Comparison of ENCODE assay signal across 9 cellular contexts in the genomic region with DNA sequence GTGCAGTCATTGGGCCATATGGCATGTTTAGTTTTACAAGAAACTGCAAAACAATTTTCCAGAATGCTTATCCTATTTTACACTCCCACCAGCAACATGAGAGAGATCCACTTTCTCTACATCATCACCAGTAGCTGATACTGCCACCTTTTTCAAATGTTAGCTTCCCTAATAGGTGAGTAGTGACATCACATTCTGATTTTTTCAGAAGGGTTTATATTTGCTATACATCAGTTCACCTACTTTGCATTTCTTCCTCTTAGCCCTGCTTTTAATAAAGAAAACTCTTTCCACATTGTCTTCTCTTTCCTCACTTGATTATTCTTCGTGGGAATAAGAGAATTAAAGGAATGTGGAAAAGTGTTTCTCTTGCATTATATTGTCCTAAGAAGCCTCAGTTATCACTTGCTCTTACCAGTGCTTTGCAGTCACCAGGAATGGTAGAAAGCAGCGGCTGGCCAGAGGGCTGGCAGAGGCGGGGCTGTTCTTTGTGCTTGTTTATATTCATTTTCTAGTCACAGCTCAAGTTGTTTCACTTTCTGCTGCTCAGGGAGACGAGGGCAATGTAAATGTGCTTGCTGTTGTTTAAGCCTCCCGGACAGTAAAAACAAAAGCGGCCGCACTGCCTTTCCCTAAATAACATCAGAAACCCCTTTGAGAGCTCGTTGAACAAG.
DNase-seq lines count a peak whose midpoint lies in the region; ATAC-seq and TF ChIP-seq lines count a peak whose summit lies in the region.
"Had no signal": no experiment of that assay in that cellular context is flagged by ENCODE, and none has a peak within 500 bp of the region (broad histone marks: within the 10 kb centered on the region; RNA-seq: fewer than 3 reads in every experiment).

No MANE protein-coding gene starts in this region.

- H3K9ac ChIP-seq in SK-N-MC (ENCODE audit: insufficient read length) (no peak overlapping the region), smooth muscle cell (ENCODE audit: low read depth) (peak overlapping the region; percentile 31)

- H3K36me3 ChIP-seq in ACC112 (ENCODE audit: insufficient read depth, low read length) (no peaks in the 10 kb centered on the region), SK-N-MC (ENCODE audit: insufficient read depth, low read length) (no peaks in the 10 kb centered on the region), smooth muscle cell (ENCODE audit: low read depth) (no peaks in the 10 kb centered on the region), psoas muscle (ENCODE audit: insufficient read depth in 1 of 2, low read depth in 1 of 2) (no peaks in the 10 kb centered on the region)

- ATAC-seq in GM18861 (IDR thresholded peaks at IDR 0.05; ENCODE audit: unreplicated experiment) (peak; percentile 86), HG02981 (IDR thresholded peaks at IDR 0.05; ENCODE audit: unreplicated experiment) (peak; percentile 88), psoas muscle (no peak)
- ATAC-seq: HCT116 had no signal

- H3K4me3 ChIP-seq in ACC112 (ENCODE audit: low read depth, low read length) (peak overlapping the region; percentile 77), SK-N-MC (0 out of 2 replicates have a peak overlapping the region, but pooled peaks have one; percentile 17), smooth muscle cell (peak overlapping the region; percentile 30), psoas muscle (no peak overlapping the region)

- intact Hi-C loops in psoas muscle (cut with DNase I), result no loop called here

- H3K79me2 ChIP-seq in ACC112 (ENCODE audit: control insufficient read depth, insufficient read depth, low read length, unreplicated experiment) (no peaks in the 10 kb centered on the region), smooth muscle cell (ENCODE audit: low read depth) (no peaks in the 10 kb centered on the region)

- H3K27me3 ChIP-seq in ACC112 (ENCODE audit: insufficient read depth, low read length) (no peaks in the 10 kb centered on the region), smooth muscle cell (ENCODE audit: low read depth) (no peaks in the 10 kb centered on the region), psoas muscle (ENCODE audit: insufficient read depth in 3 of 3, low read length in 2 of 3) (peaks cover 0 to 10% (median 8%) of the 10 kb centered on the region in 3 donors)

- TF ChIP-seq CTCF in smooth muscle cell (IDR thresholded peaks at IDR 0.05; ENCODE audit: borderline replicate concordance, insufficient read depth, poor library complexity, severe bottlenecking), result no peak
- no peak for TF ChIP-seq CTCF in psoas muscle (IDR thresholded peaks at IDR 0.05)

- H2AFZ ChIP-seq in ACC112 (ENCODE audit: low read length, unreplicated experiment) (peak overlapping the region; percentile 99), smooth muscle cell (ENCODE audit: low read depth) (peak overlapping the region; percentile 23)

- peak overlapping the region; percentile 72 for H3K4me2 ChIP-seq in smooth muscle cell

- peak overlapping the region; percentile 85 for H3K27ac ChIP-seq in ACC112 (ENCODE audit: low read depth, low read length)
- no peak overlapping the region for H3K27ac ChIP-seq in SK-N-MC
- H3K27ac ChIP-seq in smooth muscle cell (ENCODE audit: low read depth), result peak overlapping the region; percentile 64
- H3K27ac ChIP-seq in psoas muscle, result no peak overlapping the region

- WGBS in smooth muscle cell (ENCODE audit: low lambda C conversion rate), result 16% methylated on average over 8 of the region's 8 CpGs
- 40 to 44% (median 40%) methylated on average over 8 of the region's 8 CpGs for WGBS in psoas muscle, 3 donors

- H3K4me1 ChIP-seq in ACC112 (ENCODE audit: control insufficient read depth, insufficient read depth, low read length, unreplicated experiment), result peaks cover 56% of the 10 kb centered on the region
- H3K4me1 ChIP-seq in smooth muscle cell (ENCODE audit: low read depth), result peaks cover 11% of the 10 kb centered on the region
- H3K4me1 ChIP-seq in psoas muscle, result no peaks in the 10 kb centered on the region

- no peaks in the 10 kb centered on the region for H3F3A ChIP-seq in smooth muscle cell (ENCODE audit: low read depth)

- DNase-seq in SK-N-MC (ENCODE audit: low read depth, low spot score), result no peak
- peak; percentile 63 for DNase-seq in germinal center (ENCODE audit: low spot score)
- no peak for DNase-seq in smooth muscle cell (lab: John Stamatoyannopoulos, UW; ENCODE audit: unreplicated experiment)
- DNase-seq in KG1 (lab: John Stamatoyannopoulos, UW), result no peak
- no peak for DNase-seq in psoas muscle

- H3K9me3 ChIP-seq in SK-N-MC (ENCODE audit: low read depth, low read length), result no peaks in the 10 kb centered on the region
- H3K9me3 ChIP-seq in smooth muscle cell (replicated peaks; ENCODE audit: low read depth), result no peaks in the 10 kb centered on the region
- H3K9me3 ChIP-seq in psoas muscle, result no peaks in the 10 kb centered on the region

- no peaks in the 10 kb centered on the region for H4K20me1 ChIP-seq in smooth muscle cell (ENCODE audit: low read depth)

Comparison
In these comparisons a context has a peak if more than half of its experiments do, and no peak if none do; other contexts are left out.
1. H3K27ac ChIP-seq: peak in ACC112 (single experiment) and smooth muscle cell (single experiment); none in SK-N-MC (single experiment) and psoas muscle (single experiment).
2. ATAC-seq: peak in GM18861 (single experiment) and HG02981 (single experiment); none in psoas muscle (0 of 4).